ENCODE assay signal across 18 cellular contexts in the genomic region with DNA sequence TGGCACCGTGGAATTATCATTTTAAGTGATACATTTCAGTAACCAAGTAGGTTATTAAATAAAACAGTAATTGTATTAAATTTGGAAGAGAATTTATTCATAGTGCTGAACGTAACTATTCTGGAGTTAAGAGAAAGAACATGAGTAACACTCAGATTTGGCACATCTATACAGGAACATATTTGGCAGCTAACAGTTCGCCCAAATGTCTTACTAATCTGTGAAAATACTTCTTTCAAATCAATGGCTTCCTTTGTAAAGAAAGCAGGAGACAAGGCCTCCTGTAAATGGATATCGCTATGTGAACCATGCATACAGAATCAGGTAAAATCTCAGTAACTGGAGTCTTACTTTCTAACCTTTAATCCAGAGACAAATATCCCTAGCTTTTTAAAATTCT.
A peak's percentile ranks its signal among the peaks of the same experiment; 100 is the strongest.
DNase-seq lines count a peak whose midpoint lies in the region; TF ChIP-seq lines count a peak whose summit lies in the region.
"Had no signal": no experiment of that assay in that cellular context is flagged by ENCODE, and none has a peak within 500 bp of the region (broad histone marks: within the 10 kb centered on the region; RNA-seq: fewer than 3 reads in every experiment).

No MANE protein-coding gene starts in this region.

- no peak overlapping the region for H2AFZ ChIP-seq in fibroblast of lung (ENCODE audit: low read length)

- H3K4me3 ChIP-seq in AG10803 (ENCODE audit: low read length) (no peak overlapping the region), WERI-Rb-1 (ENCODE audit: low read depth, low read length) (peak overlapping the region; percentile 41), fibroblast of lung (replicated peaks in 1 of 4; ENCODE audit: control extremely low read depth in 1 of 4, insufficient read depth in 1 of 4, low read depth in 3 of 4, low read length in 4 of 4) (no peak overlapping the region), neutrophil (ENCODE audit: low read depth in 1 of 2, low read length in 1 of 2) (no peak overlapping the region)
- H3K4me3 ChIP-seq: BLaER1 had no signal

- H3K9ac ChIP-seq in fibroblast of lung (ENCODE audit: insufficient read depth, low read length): no peak overlapping the region
- H3K9ac ChIP-seq: BLaER1 had no signal

- DNase-seq in AG10803 (ENCODE audit: low read depth): peak; percentile 62
- no peak for DNase-seq in WERI-Rb-1
- peak; percentile 50 to 81 for DNase-seq in fibroblast of lung (ENCODE audit: low read depth in 2 of 2)
- no peak for DNase-seq in Kasumi-1 (lab: John Stamatoyannopoulos, UW)
- DNase-seq in NK-92 (lab: John Stamatoyannopoulos, UW; ENCODE audit: unreplicated experiment): no peak
- no peak for DNase-seq in OCI-M1 (lab: John Stamatoyannopoulos, UW)
- DNase-seq in NCI-H1417 (lab: John Stamatoyannopoulos, UW): no peak
- DNase-seq: 8988T, DMS79 treated with DMSO at 0.1 percent for 48 hours, HCEC 1CT, MV-4-11, NCI-H1417 treated with DMSO at 0.1 percent for 48 hours, NCI-H2029, NCI-H2171 treated with DMSO at 0.1 percent for 48 hours, NCI-H748 treated with DMSO at 0.1 percent for 48 hours had no signal

- no peaks in the 10 kb centered on the region for H3K27me3 ChIP-seq in WERI-Rb-1 (ENCODE audit: insufficient read depth, low read depth, severe bottlenecking)
- H3K27me3 ChIP-seq in fibroblast of lung (ENCODE audit: control insufficient read depth, insufficient read depth, low read length): no peaks in the 10 kb centered on the region
- no peaks in the 10 kb centered on the region for H3K27me3 ChIP-seq in neutrophil
- H3K27me3 ChIP-seq: BLaER1 had no signal

- TF ChIP-seq CTCF in AG10803 (conservative IDR thresholded peaks at IDR 0.05; ENCODE audit: low read length) (no peak), WERI-Rb-1 (IDR thresholded peaks at IDR 0.05; ENCODE audit: low read depth, low read length) (no peak), fibroblast of lung (conservative IDR thresholded peaks at IDR 0.05 in 1 of 2, IDR thresholded peaks at IDR 0.05 in 1 of 2; ENCODE audit: low read depth in 1 of 2, low read length in 2 of 2) (no peak), neutrophil (IDR thresholded peaks at IDR 0.05) (no peak)

- H3K9me3 ChIP-seq in WERI-Rb-1 (ENCODE audit: severe bottlenecking) (no peaks in the 10 kb centered on the region), fibroblast of lung (ENCODE audit: control insufficient read depth, insufficient read depth, low read depth, low read length) (no peaks in the 10 kb centered on the region), neutrophil (no peaks in the 10 kb centered on the region)
- H3K9me3 ChIP-seq: BLaER1 had no signal

- no peaks in the 10 kb centered on the region for H3K4me1 ChIP-seq in fibroblast of lung (ENCODE audit: control insufficient read depth, extremely low read depth, insufficient read depth, low read length)
- peaks cover 34 to 53% of the 10 kb centered on the region in 2 experiments for H3K4me1 ChIP-seq in neutrophil (ENCODE audit: control insufficient read depth in 1 of 2, insufficient read depth in 1 of 2, low read depth in 1 of 2, low read length in 1 of 2)

- H3K4me2 ChIP-seq in fibroblast of lung (ENCODE audit: extremely low read depth, insufficient read depth, low read length): no peak overlapping the region
- H3K4me2 ChIP-seq: BLaER1 had no signal

- H3K27ac ChIP-seq in WERI-Rb-1: peak overlapping the region; percentile 86
- H3K27ac ChIP-seq in fibroblast of lung (ENCODE audit: insufficient read depth, low read length): no peak overlapping the region
- peak overlapping the region; percentile 23 for H3K27ac ChIP-seq in neutrophil
- H3K27ac ChIP-seq: BLaER1, HL-60 had no signal

- H3K36me3 ChIP-seq in WERI-Rb-1 (peaks cover 32% of the 10 kb centered on the region), fibroblast of lung (ENCODE audit: control insufficient read depth, insufficient read depth, low read length) (peaks cover 7% of the 10 kb centered on the region), neutrophil (peaks cover 36% of the 10 kb centered on the region)

- peaks cover 2% of the 10 kb centered on the region for H4K20me1 ChIP-seq in fibroblast of lung (ENCODE audit: control insufficient read depth, extremely low read depth, insufficient read depth, low read length)

- peaks cover 54% of the 10 kb centered on the region for H3K79me2 ChIP-seq in fibroblast of lung (ENCODE audit: control insufficient read depth, insufficient read depth, low read length)

Comparison
In these comparisons a context has a peak if more than half of its experiments do, and no peak if none do; other contexts are left out.
1. DNase-seq: peak in AG10803 (single experiment) and fibroblast of lung (2 of 2); none in WERI-Rb-1 (single experiment), Kasumi-1 (0 of 2), NK-92 (single experiment), OCI-M1 (single experiment) and NCI-H1417 (0 of 3).